In the genomic region with DNA sequence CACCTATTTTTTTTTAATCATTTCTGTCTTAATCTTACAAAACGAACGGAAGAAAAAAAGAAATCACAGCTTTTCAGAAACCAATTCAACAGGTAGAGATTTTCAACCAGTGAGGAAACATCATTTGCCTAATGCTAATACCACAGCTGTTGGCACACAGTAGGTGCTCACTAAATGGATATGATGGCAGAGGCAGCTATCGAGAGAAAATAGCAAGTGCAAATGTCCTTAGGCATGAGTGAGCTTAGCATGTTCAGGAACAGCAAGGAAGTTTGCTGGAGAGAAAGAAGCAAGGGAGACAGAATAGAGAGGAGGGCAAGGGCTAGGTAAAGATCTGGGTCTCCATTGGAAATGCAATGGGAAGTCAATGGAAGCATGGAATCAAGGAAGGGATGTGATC, we compare ENCODE assay signal across 18 cellular contexts.
"Had no signal": no experiment of that assay in that cellular context is flagged by ENCODE, and none has a peak within 500 bp of the region (broad histone marks: within the 10 kb centered on the region; RNA-seq: fewer than 3 reads in every experiment).

No MANE protein-coding gene starts in this region.

- H3K4me3 ChIP-seq: body of pancreas, cardiac muscle cell, left lung, psoas muscle, right atrium auricular region, tibial artery had no signal

- H3K36me3 ChIP-seq: WERI-Rb-1 had no signal

- H3K27me3 ChIP-seq: body of pancreas, cardiac muscle cell, left lung, right atrium auricular region, tibial artery had no signal

- H3K9me3 Mint-ChIP-seq: activated CD4-positive, alpha-beta T cell treated with anti-CD3 and anti-CD28 coated beads, Interleukin-2, amount 10 ng/mL, durations not matched to agents 7 days and 5 days; activated naive CD8-positive, alpha-beta T cell treated with anti-CD3 and anti-CD28 coated beads, Interleukin-2, amount 50 U/mL, for 24 hours; natural killer cell; T-cell; T-helper 2 cell treated with Interferon-gamma antibody and Interleukin-4, amounts not matched to agents 5 μg/mL and 100 μg/mL, for 36 hours had no signal

- H3K4me3 Mint-ChIP-seq: activated CD4-positive, alpha-beta T cell treated with anti-CD3 and anti-CD28 coated beads, Interleukin-2, amount 10 ng/mL, durations not matched to agents 7 days and 5 days; activated CD8-positive, alpha-beta T cell treated with anti-CD3 and anti-CD28 coated beads, Interleukin-2, amount 10 ng/mL, durations not matched to agents 7 days and 5 days; activated naive CD8-positive, alpha-beta T cell treated with anti-CD3 and anti-CD28 coated beads, Interleukin-2, amount 50 U/mL, for 24 hours; natural killer cell; T-cell; T-helper 2 cell treated with Interferon-gamma antibody and Interleukin-4, amounts not matched to agents 5 μg/mL and 100 μg/mL, for 36 hours had no signal

- H3K9me3 ChIP-seq: body of pancreas, left lung, psoas muscle, right atrium auricular region, tibial artery had no signal

- H3K27ac ChIP-seq: cardiac muscle cell, left lung, psoas muscle, right atrium auricular region, tibial artery, WERI-Rb-1 had no signal

- ATAC-seq: activated CD8-positive, alpha-beta T cell treated with anti-CD3 and anti-CD28 coated beads, Interleukin-2, amount 10 ng/mL, durations not matched to agents 7 days and 5 days; activated naive CD8-positive, alpha-beta T cell treated with anti-CD3 and anti-CD28 coated beads, Interleukin-2, amount 50 U/mL, for 24 hours; stimulated activated naive CD8-positive, alpha-beta T cell treated with anti-CD3 and anti-CD28 coated beads, Interleukin-15, Interleukin-2, amounts not matched to agents 100 U/mL and 50 U/mL, for 24 hours had no signal

- H3K4me1 ChIP-seq: psoas muscle, right atrium auricular region, tibial artery had no signal

- H3K27ac Mint-ChIP-seq: activated CD4-positive, alpha-beta T cell treated with anti-CD3 and anti-CD28 coated beads, Interleukin-2, amount 10 ng/mL, durations not matched to agents 7 days and 5 days; activated CD8-positive, alpha-beta T cell treated with anti-CD3 and anti-CD28 coated beads, Interleukin-2, amount 10 ng/mL, durations not matched to agents 7 days and 5 days; activated naive CD8-positive, alpha-beta T cell treated with anti-CD3 and anti-CD28 coated beads, Interleukin-2, amount 50 U/mL, for 24 hours; T-cell; T-helper 2 cell treated with Interferon-gamma antibody and Interleukin-4, amounts not matched to agents 5 μg/mL and 100 μg/mL, for 36 hours had no signal

- DNase-seq: activated CD4-positive, alpha-beta T cell treated with anti-CD3 and anti-CD28 coated beads, Interleukin-2, amount 10 ng/mL, durations not matched to agents 7 days and 5 days; activated CD4-positive, CD25-positive, alpha-beta regulatory T cell treated with anti-CD3 and anti-CD28 coated beads, Interleukin-2, amount 50 U/mL, for 72 hours; activated CD8-positive, alpha-beta T cell treated with anti-CD3 and anti-CD28 coated beads, Interleukin-2, amount 10 ng/mL, durations not matched to agents 7 days and 5 days; activated naive CD8-positive, alpha-beta T cell treated with anti-CD3 and anti-CD28 coated beads, Interleukin-2, amount 50 U/mL, for 24 hours; cortex of kidney; left lung; natural killer cell; psoas muscle; stimulated activated CD4-positive, alpha-beta T cell treated with anti-CD3 and anti-CD28 coated beads, Interleukin-12 subunit alpha, Interleukin-12 subunit beta, amount 100 ng/mL, for 4 hours; stimulated activated CD4-positive, alpha-beta T cell treated with anti-CD3 and anti-CD28 coated beads, Interleukin-4, amount 100 ng/mL, for 4 hours; stimulated activated naive CD8-positive, alpha-beta T cell treated with anti-CD3 and anti-CD28 coated beads, Interleukin-15, Interleukin-2, amounts not matched to agents 100 U/mL and 50 U/mL, for 24 hours; T-cell; tibial artery; WERI-Rb-1 had no signal

- H3K27me3 Mint-ChIP-seq: activated CD4-positive, alpha-beta T cell treated with anti-CD3 and anti-CD28 coated beads, Interleukin-2, amount 10 ng/mL, durations not matched to agents 7 days and 5 days; activated naive CD8-positive, alpha-beta T cell treated with anti-CD3 and anti-CD28 coated beads, Interleukin-2, amount 50 U/mL, for 24 hours; T-cell had no signal
